Comparison of ENCODE assay signal across 25 cellular contexts in the genomic region with DNA sequence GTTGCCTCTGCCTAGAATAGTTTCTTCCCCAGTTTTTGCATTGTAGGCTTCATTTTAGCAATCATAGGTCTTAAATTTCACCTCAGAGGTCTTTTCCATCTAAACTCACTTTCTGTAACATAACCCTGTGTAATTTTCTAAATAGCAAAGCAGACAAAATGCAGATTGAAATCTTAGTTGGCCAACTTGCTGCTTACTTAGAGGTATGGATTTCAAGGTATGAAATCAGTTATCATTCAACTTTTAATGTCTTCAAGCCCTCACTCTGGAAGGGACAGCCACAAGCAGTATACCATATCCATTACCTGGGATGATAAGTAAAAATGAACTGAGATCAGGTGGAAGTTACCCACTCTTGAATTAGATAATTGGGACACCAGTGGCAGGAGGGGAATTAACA.
"Had no signal": no experiment of that assay in that cellular context is flagged by ENCODE, and none has a peak within 500 bp of the region (broad histone marks: within the 10 kb centered on the region; RNA-seq: fewer than 3 reads in every experiment).

No MANE protein-coding gene starts in this region.

- H3K36me3 ChIP-seq: ovary had no signal

- ATAC-seq: left colon; left lung; lower lobe of right lung; natural killer cell treated with Interleukin-12 subunit alpha and Interleukin-12 subunit beta and Interleukin-15 and Interleukin-18, amount 100 ng/mL, for 72 hours; sciatic nerve; stimulated activated effector memory CD8-positive, alpha-beta T cell treated with anti-CD3 and anti-CD28 coated beads, Interleukin-12 subunit alpha, Interleukin-12 subunit beta, amount 100 ng/mL, for 72 hours had no signal

- H3K9me3 ChIP-seq: left lung, lower lobe of right lung, ovary, right atrium auricular region, suprapubic skin, thoracic aorta, tibial artery, vagina had no signal

- H3K27me3 ChIP-seq: left lung, ovary, right atrium auricular region, suprapubic skin, tibial artery, vagina had no signal

- H3K4me3 ChIP-seq: left lung, lower lobe of right lung, ovary, right atrium auricular region, skin epidermis, suprapubic skin, thoracic aorta, tibial artery, vagina had no signal

- H3K27ac ChIP-seq: left lung, lower lobe of right lung, ovary, right atrium auricular region, skin epidermis, suprapubic skin, thoracic aorta, tibial artery, vagina had no signal

- DNase-seq: hypothalamus; immature natural killer cell; kidney; left colon; left lung; lower lobe of right lung; mammary epithelial cell; mesenchymal stem cell; naive B cell; ovary; stimulated activated CD4-positive, alpha-beta T cell treated with anti-CD3 and anti-CD28 coated beads, Interleukin-12 subunit alpha, Interleukin-12 subunit beta, amount 100 ng/mL, for 4 hours; stimulated activated CD4-positive, alpha-beta T cell treated with anti-CD3 and anti-CD28 coated beads, Interleukin-15, amount 100 ng/mL, for 24 hours; stimulated activated CD4-positive, alpha-beta T cell treated with anti-CD3 and anti-CD28 coated beads, Interleukin-2, amount 100 ng/mL, for 24 hours; stimulated activated CD4-positive, alpha-beta T cell treated with anti-CD3 and anti-CD28 coated beads, Interleukin-4, amount 100 ng/mL, for 1 hour; stimulated activated naive CD4-positive, alpha-beta T cell; tibial artery had no signal

- FAIRE-seq: islet of Langerhans, kidney had no signal
